In genomic region chr1:206575165-206575893, GRCh38 we compare ENCODE assay signal across 9 cellular contexts. TPM values are rescaled to one million over a fixed set of nuclear protein-coding genes. Genes with fewer than 3 reads are reported as not detected.
DNase-seq lines count a peak whose midpoint lies in the region; ATAC-seq, FAIRE-seq and TF ChIP-seq lines count a peak whose summit lies in the region.
"Had no signal": no experiment of that assay in that cellular context is flagged by ENCODE, and none has a peak within 500 bp of the region (broad histone marks: within the 10 kb centered on the region; RNA-seq: fewer than 3 reads in every experiment).

No MANE protein-coding gene starts in this region.

- H3K4me1 ChIP-seq in GM23248 (ENCODE audit: insufficient read depth) (peaks cover 14% of the 10 kb centered on the region), esophagus (ENCODE audit: control insufficient read depth in 2 of 2, insufficient read depth in 2 of 2, low read length in 1 of 2) (peaks cover 3 to 6% of the 10 kb centered on the region in 2 donors), pancreas (peaks cover 0 to 4% (median 0%) of the 10 kb centered on the region in 3 donors)

- ATAC-seq in pancreas (peak in 3 of 4 donors; percentile 47 to 69 (median 52)), HG02884 (IDR thresholded peaks at IDR 0.05; ENCODE audit: unreplicated experiment) (no peak)

- H3K9ac ChIP-seq in GM23248, result no peak overlapping the region

- H3K9me3 Mint-ChIP-seq in T-helper 1 cell treated with Interleukin-12 subunit alpha and Interleukin-12 subunit beta and Interleukin-4 antibody, amounts not matched to agents 30 μg/mL and 1 μg/mL, for 36 hours, result no peaks in the 10 kb centered on the region

- H3K4me2 ChIP-seq in GM23248 (ENCODE audit: unreplicated experiment), result no peak overlapping the region

- peak overlapping the region; percentile 73 for H3K4me3 Mint-ChIP-seq in T-helper 1 cell treated with Interleukin-12 subunit alpha and Interleukin-12 subunit beta and Interleukin-4 antibody, amounts not matched to agents 30 μg/mL and 1 μg/mL, for 36 hours

- peaks cover 92% of the 10 kb centered on the region for H3K4me1 Mint-ChIP-seq in T-helper 1 cell treated with Interleukin-12 subunit alpha and Interleukin-12 subunit beta and Interleukin-4 antibody, amounts not matched to agents 30 μg/mL and 1 μg/mL, for 36 hours (ENCODE audit: low read depth)

- no peaks in the 10 kb centered on the region for H3K9me3 ChIP-seq in GM23248 (ENCODE audit: low read depth)
- no peaks in the 10 kb centered on the region for H3K9me3 ChIP-seq in esophagus (ENCODE audit: control insufficient read depth in 2 of 2, insufficient read depth in 1 of 2, low read depth in 1 of 2, low read length in 1 of 2)
- no peaks in the 10 kb centered on the region for H3K9me3 ChIP-seq in pancreas
- H3K9me3 ChIP-seq: tibial artery had no signal

- 68 to 74% methylated on average over 11 of the region's 11 CpGs for WGBS in GM23248 (ENCODE audit: low coverage in 1 of 2, low lambda C conversion rate in 2 of 2, missing lambda C conversion rate in 2 of 2), 2 experiments
- 49 to 51% methylated on average over 11 of the region's 11 CpGs for WGBS in esophagus, 2 donors
- 67 to 75% methylated on average over 11 of the region's 11 CpGs for WGBS in pancreas, 2 donors

- H3K36me3 Mint-ChIP-seq in T-helper 1 cell treated with Interleukin-12 subunit alpha and Interleukin-12 subunit beta and Interleukin-4 antibody, amounts not matched to agents 30 μg/mL and 1 μg/mL, for 36 hours (ENCODE audit: low read depth), result peaks cover 62% of the 10 kb centered on the region

- no peaks in the 10 kb centered on the region for H3K27me3 Mint-ChIP-seq in T-helper 1 cell treated with Interleukin-12 subunit alpha and Interleukin-12 subunit beta and Interleukin-4 antibody, amounts not matched to agents 30 μg/mL and 1 μg/mL, for 36 hours (ENCODE audit: low read depth)

- intact Hi-C loops in pancreas (cut with DNase I), result no loop called here

- H3K36me3 ChIP-seq in GM23248 (ENCODE audit: low read depth), result no peaks in the 10 kb centered on the region
- peaks cover 0 to 4% of the 10 kb centered on the region in 2 donors for H3K36me3 ChIP-seq in esophagus (ENCODE audit: control insufficient read depth in 2 of 2, insufficient read depth in 2 of 2, low read length in 1 of 2)
- H3K36me3 ChIP-seq in pancreas, result no peaks in the 10 kb centered on the region
- H3K36me3 ChIP-seq: tibial artery had no signal

- H3K4me3 ChIP-seq in GM23248, result no peak overlapping the region
- H3K4me3 ChIP-seq in esophagus (ENCODE audit: low read depth in 1 of 2, low read length in 2 of 2), result no peak overlapping the region
- no peak overlapping the region for H3K4me3 ChIP-seq in pancreas
- H3K4me3 ChIP-seq: tibial artery had no signal

- no peak for FAIRE-seq in pancreas (lab: Jason Lieb, UNC)

- in situ Hi-C loops in GM23248 (cut with MboI), result no loop called here

- H3K27ac Mint-ChIP-seq in T-helper 1 cell treated with Interleukin-12 subunit alpha and Interleukin-12 subunit beta and Interleukin-4 antibody, amounts not matched to agents 30 μg/mL and 1 μg/mL, for 36 hours, result peak overlapping the region; percentile 99

- no peaks in the 10 kb centered on the region for H3K79me2 ChIP-seq in GM23248 (ENCODE audit: insufficient read depth)

- H4K20me1 ChIP-seq in GM23248 (ENCODE audit: insufficient read depth), result no peaks in the 10 kb centered on the region

- H3F3A ChIP-seq in GM23248 (ENCODE audit: insufficient read depth), result 0 out of 2 replicates have a peak, but pooled peaks cover 16% of the 10 kb centered on the region

- H3K27me3 ChIP-seq in GM23248 (replicated peaks; ENCODE audit: insufficient read depth), result no peaks in the 10 kb centered on the region
- no peaks in the 10 kb centered on the region for H3K27me3 ChIP-seq in esophagus (ENCODE audit: control insufficient read depth in 1 of 2, insufficient read depth in 2 of 2, low read length in 2 of 2)
- H3K27me3 ChIP-seq in pancreas, result no peaks in the 10 kb centered on the region
- H3K27me3 ChIP-seq: tibial artery had no signal

- H3K9me2 ChIP-seq in GM23248 (ENCODE audit: insufficient read depth), result no peaks in the 10 kb centered on the region

- no peak for TF ChIP-seq CTCF in pancreas (IDR thresholded peaks at IDR 0.05)

- peak; percentile 64 for DNase-seq in AG20443 (ENCODE audit: low spot score)
- peak; percentile 70 for DNase-seq in GM23248
- DNase-seq in pancreas, result peak in 1 of 6 donors; percentile 56
- no peak for DNase-seq in SHP77 treated with DMSO at 0.1 percent for 48 hours (lab: John Stamatoyannopoulos, UW)
- DNase-seq in effector CD4-positive, alpha-beta T cell, result no peak

- peak overlapping the region; percentile 29; the same call in 1 of the 2 replicates for H2AFZ ChIP-seq in GM23248

- no peak overlapping the region for H3K27ac ChIP-seq in GM23248
- H3K27ac ChIP-seq in esophagus (ENCODE audit: low read depth in 2 of 2, low read length in 1 of 2), result peak overlapping the region; percentile 57 to 71
- peak overlapping the region in 2 of 4 donors; percentile 65 to 75 for H3K27ac ChIP-seq in pancreas
- H3K27ac ChIP-seq: tibial artery had no signal

RNA-seq across cellular contexts. Expression of gene EIF2D, which starts 36.9 kb away (rescaled TPM):
- 46.7 and 53.4 TPM in 2 replicates for total RNA-seq in GM23248 (2014; rRNA removed; shearing (Covaris generic))
- 31.2 and 31.4 TPM in 2 replicates for polyA plus RNA-seq in GM23248 (2016; fragmentation: Nextera tagmentation; extraction: Ambion mirVana)
- polyA plus RNA-seq in esophagus, result 10 to 100 TPM; 34.1 to 34.3 TPM
- 10 to 100 TPM; 20.9 to 35.7 (median 27.7) TPM for total RNA-seq in pancreas
- polyA plus RNA-seq in pancreas, result 10 to 100 TPM; 28.8 to 37.9 TPM

Comparison
In these comparisons a context has a peak if more than half of its experiments do, and no peak if none do; other contexts are left out.
1. DNase-seq: peak in AG20443 (single experiment) and GM23248 (single experiment); none in SHP77 treated with DMSO at 0.1 percent for 48 hours (single experiment) and effector CD4-positive, alpha-beta T cell (single experiment).